1 cellular context compared by ENCODE assay signal in genomic region chr4:187995322-187996207, GRCh38.
A peak's percentile ranks its signal among the peaks of the same experiment; 100 is the strongest.
TF ChIP-seq lines count a peak whose summit lies in the region.

ZFP42 (plus strand) TSS chr4:187995771; CDS start chr4:188002808, 7,037 bp downstream.

TF ChIP-seq in H1, 55 proteins besides CTCF, POLR2A, EP300 and RAD21 (continued from another document):
- peak; percentile 94 for TF ChIP-seq TAF7 (optimal IDR thresholded peaks at IDR 0.05; ENCODE audit: borderline replicate concordance, low read depth, low read length)
- no peak for TF ChIP-seq CBX5 (IDR thresholded peaks at IDR 0.05; ENCODE audit: low read depth, low read length)
- TF ChIP-seq CHD2 (IDR thresholded peaks at IDR 0.05; ENCODE audit: low read length) = no peak
- no peak for TF ChIP-seq SP4 (IDR thresholded peaks at IDR 0.05; ENCODE audit: low read length)
- peak; percentile 69 for TF ChIP-seq PHF8 (conservative IDR thresholded peaks at IDR 0.05; ENCODE audit: low read depth, low read length)
- TF ChIP-seq SP1 (IDR thresholded peaks at IDR 0.05; ENCODE audit: low read depth, low read length) = 0 out of 2 replicates have a peak, but pooled peaks have one; percentile 51
- TF ChIP-seq BRCA1 (IDR thresholded peaks at IDR 0.05; ENCODE audit: low read depth, low read length) = no peak
- no peak for TF ChIP-seq CHD7 (IDR thresholded peaks at IDR 0.05; ENCODE audit: insufficient replicate concordance, low read length)
- peak; percentile 19 for TF ChIP-seq SAP30 (IDR thresholded peaks at IDR 0.05; ENCODE audit: insufficient read depth, insufficient replicate concordance, low read length)
- 0 out of 4 replicates have a peak, but pooled peaks of 1 of the 2 experiments have one; percentile 38 for TF ChIP-seq HDAC2 (IDR thresholded peaks at IDR 0.05; ENCODE audit: borderline replicate concordance in 1 of 2, low read depth in 2 of 2, low read length in 2 of 2)
- no peak for TF ChIP-seq CEBPB (IDR thresholded peaks at IDR 0.05; ENCODE audit: low read depth, low read length)
- peak; percentile 9; the same call in 1 of the 2 replicates for TF ChIP-seq JUND (IDR thresholded peaks at IDR 0.05; ENCODE audit: low read length)
- 0 out of 2 replicates have a peak, but pooled peaks have one; percentile 48 for TF ChIP-seq KDM1A (IDR thresholded peaks at IDR 0.05; ENCODE audit: borderline replicate concordance, low read length)
- peak; percentile 90 for TF ChIP-seq E2F6 (IDR thresholded peaks at IDR 0.05)
- TF ChIP-seq SIN3A (conservative IDR thresholded peaks at IDR 0.05 in 1 of 2, IDR thresholded peaks at IDR 0.05 in 1 of 2; ENCODE audit: low read depth in 1 of 2, low read length in 2 of 2) = 0 out of 4 replicates have a peak, but pooled peaks of 1 of the 2 experiments have one; percentile 62
- no peak for TF ChIP-seq HDAC6 (IDR thresholded peaks at IDR 0.05; ENCODE audit: low read depth, low read length)
- TF ChIP-seq CREB1 (IDR thresholded peaks at IDR 0.05) = peak; percentile 68
- peak; percentile 44 for TF ChIP-seq KDM4A (IDR thresholded peaks at IDR 0.05; ENCODE audit: low read depth, low read length, severe bottlenecking)
- peak; percentile 66; the same call in 1 of the 2 replicates for TF ChIP-seq TCF12 (IDR thresholded peaks at IDR 0.05; ENCODE audit: low read depth, low read length)
- TF ChIP-seq NRF1 (IDR thresholded peaks at IDR 0.05; ENCODE audit: low read depth, low read length) = no peak
- TF ChIP-seq USF2 (IDR thresholded peaks at IDR 0.05; ENCODE audit: low read length) = no peak
- TF ChIP-seq CHD1 (IDR thresholded peaks at IDR 0.05; ENCODE audit: low read depth, low read length) = no peak
- no peak for TF ChIP-seq CBX8 (IDR thresholded peaks at IDR 0.05; ENCODE audit: borderline replicate concordance, low read depth, low read length)
- TF ChIP-seq NANOG (IDR thresholded peaks at IDR 0.05; ENCODE audit: insufficient read depth, low read depth, low read length, poor library complexity, severe bottlenecking) = peak; percentile 70
- TF ChIP-seq TBP (IDR thresholded peaks at IDR 0.05; ENCODE audit: low read depth, low read length) = peak; percentile 93
- TF ChIP-seq GTF2F1 (IDR thresholded peaks at IDR 0.05; ENCODE audit: borderline replicate concordance, low read depth, low read length) = 0 out of 2 replicates have a peak, but pooled peaks have one; percentile 71
- TF ChIP-seq SIX5 (IDR thresholded peaks at IDR 0.05; ENCODE audit: low read depth, low read length) = no peak
